In genomic region chr2:208945719-208946280, GRCh38 we compare ENCODE assay signal across 19 cellular contexts.
A peak's percentile ranks its signal among the peaks of the same experiment; 100 is the strongest.
DNase-seq lines count a peak whose midpoint lies in the region; ATAC-seq and TF ChIP-seq lines count a peak whose summit lies in the region.
"Had no signal": no experiment of that assay in that cellular context is flagged by ENCODE, and none has a peak within 500 bp of the region (broad histone marks: within the 10 kb centered on the region; RNA-seq: fewer than 3 reads in every experiment).

No MANE protein-coding gene starts in this region.

- no peak overlapping the region for H3K14ac ChIP-seq in mesenchymal stem cell (ENCODE audit: low read length in 2 of 2)

- peak; percentile 18 for DNase-seq in NAMALWA (ENCODE audit: low spot score)
- no peak for DNase-seq in WTC11 (ENCODE audit: low spot score)
- DNase-seq in mesenchymal stem cell, result no peak
- DNase-seq in endothelial cell (ENCODE audit: low spot score), result no peak
- DNase-seq in cerebellar nuclear complex (lab: John Stamatoyannopoulos, UW), result no peak
- DNase-seq in dermis blood vessel endothelial cell, result no peak
- DNase-seq: ACHN; BE2C; C1 segment of cervical spinal cord; CD4-positive, CD25-positive, alpha-beta regulatory T cell; CD8-positive, alpha-beta memory T cell; COR-L47; DMS 273 treated with DMSO at 0.1 percent for 48 hours; DMS53; KG1 had no signal

- H3K9me3 Mint-ChIP-seq in WTC11 (0 out of 2 replicates have a peak, but pooled peaks cover under 1% of the 10 kb centered on the region), endothelial cell (ENCODE audit: unreplicated experiment) (no peaks in the 10 kb centered on the region)

- ATAC-seq in GM18867 (IDR thresholded peaks at IDR 0.05; ENCODE audit: unreplicated experiment) (peak; percentile 51), WTC11 (no peak), HG02870 (IDR thresholded peaks at IDR 0.05; ENCODE audit: unreplicated experiment) (no peak)

- H3K4ac ChIP-seq in mesenchymal stem cell (ENCODE audit: low read depth in 1 of 2, low read length in 2 of 2), result no peak overlapping the region

- H3K4me2 ChIP-seq in mesenchymal stem cell (ENCODE audit: low read length, poor library complexity, severe bottlenecking), result no peak overlapping the region

- no peak overlapping the region for H3K4me3 ChIP-seq in mesenchymal stem cell (ENCODE audit: insufficient read depth in 1 of 2, low read depth in 1 of 2, low read length in 2 of 2)
- H3K4me3 ChIP-seq: HAP-1 had no signal

- H2AFZ ChIP-seq in mesenchymal stem cell (ENCODE audit: low read depth, low read length), result no peak overlapping the region

- H3K27ac ChIP-seq in mesenchymal stem cell (ENCODE audit: low read length, poor library complexity, severe bottlenecking), result no peak overlapping the region

- H3K23ac ChIP-seq in mesenchymal stem cell (ENCODE audit: low read length in 2 of 2), result no peak overlapping the region

- WGBS in mesenchymal stem cell, result 78% methylated on average over 7 of the region's 8 CpGs

- no peak overlapping the region for H2BK12ac ChIP-seq in mesenchymal stem cell (ENCODE audit: low read length in 2 of 2)

- H3K4me3 Mint-ChIP-seq in WTC11, result no peak overlapping the region
- no peak overlapping the region for H3K4me3 Mint-ChIP-seq in endothelial cell (ENCODE audit: unreplicated experiment)
- H3K4me3 Mint-ChIP-seq: CD4-positive, CD25-positive, alpha-beta regulatory T cell; CD8-positive, alpha-beta memory T cell; IgD-negative memory B cell had no signal

- no peak overlapping the region for H4K8ac ChIP-seq in mesenchymal stem cell (ENCODE audit: low read length)

- TF ChIP-seq CTCF in WTC11 (IDR thresholded peaks at IDR 0.05), result no peak
- no peak for TF ChIP-seq CTCF in endothelial cell (IDR thresholded peaks at IDR 0.05; ENCODE audit: unreplicated experiment)

- no peaks in the 10 kb centered on the region for H3K36me3 ChIP-seq in mesenchymal stem cell (ENCODE audit: control insufficient read depth in 1 of 2, insufficient read depth in 2 of 2, low read depth in 1 of 2, low read length in 2 of 2)
- H3K36me3 ChIP-seq: BE2C, HAP-1 had no signal

- no peaks in the 10 kb centered on the region for H3K27me3 ChIP-seq in mesenchymal stem cell (ENCODE audit: control insufficient read depth in 1 of 2, insufficient read depth in 1 of 2, low read length in 2 of 2)
- H3K27me3 ChIP-seq: BE2C had no signal

- no peak overlapping the region for H2AK5ac ChIP-seq in mesenchymal stem cell (ENCODE audit: low read length, severe bottlenecking)

- H3K9me3 ChIP-seq in mesenchymal stem cell (ENCODE audit: control insufficient read depth, low read length), result no peaks in the 10 kb centered on the region
- H3K9me3 ChIP-seq: BE2C, HAP-1 had no signal

- POLR2A ChIA-PET in WTC11 (lab: Charles Lee), result no interaction called here

- H3K36me3 Mint-ChIP-seq in WTC11 (no peaks in the 10 kb centered on the region), endothelial cell (ENCODE audit: low read depth, unreplicated experiment) (no peaks in the 10 kb centered on the region)
- H3K36me3 Mint-ChIP-seq: CD4-positive, CD25-positive, alpha-beta regulatory T cell; CD8-positive, alpha-beta memory T cell; IgD-negative memory B cell had no signal

- H3K27me3 Mint-ChIP-seq in WTC11 (ENCODE audit: low read depth) (no peaks in the 10 kb centered on the region), endothelial cell (ENCODE audit: unreplicated experiment) (no peaks in the 10 kb centered on the region)
- H3K27me3 Mint-ChIP-seq: CD4-positive, CD25-positive, alpha-beta regulatory T cell; CD8-positive, alpha-beta memory T cell; IgD-negative memory B cell had no signal

- H3K27ac Mint-ChIP-seq in WTC11, result no peak overlapping the region
- no peak overlapping the region for H3K27ac Mint-ChIP-seq in endothelial cell (ENCODE audit: unreplicated experiment)
- H3K27ac Mint-ChIP-seq: CD4-positive, CD25-positive, alpha-beta regulatory T cell; CD8-positive, alpha-beta memory T cell had no signal

- CTCF ChIA-PET in WTC11 (lab: Charles Lee), result interaction anchor here (0.6 kb wide), 1 partner anchor 273 kb away, joined by 3 read pairs; no protein-coding TSS in a partner anchor

- H3K4me1 Mint-ChIP-seq in WTC11 (peaks cover 14% of the 10 kb centered on the region), endothelial cell (ENCODE audit: unreplicated experiment) (no peaks in the 10 kb centered on the region)
- H3K4me1 Mint-ChIP-seq: CD8-positive, alpha-beta memory T cell; IgD-negative memory B cell had no signal

- H2BK5ac ChIP-seq in mesenchymal stem cell (ENCODE audit: low read depth, low read length, poor library complexity, severe bottlenecking), result peak overlapping the region; percentile 31

- no peak overlapping the region for H2BK15ac ChIP-seq in mesenchymal stem cell (ENCODE audit: low read depth, poor library complexity, severe bottlenecking)

- no peak overlapping the region for H3K18ac ChIP-seq in mesenchymal stem cell (ENCODE audit: low read depth in 1 of 2, low read length in 2 of 2)

- no peak overlapping the region for H4K91ac ChIP-seq in mesenchymal stem cell (ENCODE audit: low read length)

- no peak overlapping the region for H3K9ac ChIP-seq in mesenchymal stem cell (ENCODE audit: low read length)

- H2BK120ac ChIP-seq in mesenchymal stem cell (ENCODE audit: low read depth, low read length), result no peak overlapping the region

- H3K79me1 ChIP-seq in mesenchymal stem cell (replicated peaks; ENCODE audit: low read length, poor library complexity, severe bottlenecking), result no peaks in the 10 kb centered on the region

- H3K4me1 ChIP-seq in mesenchymal stem cell (ENCODE audit: control insufficient read depth, insufficient read depth, low read depth, low read length), result no peaks in the 10 kb centered on the region
- H3K4me1 ChIP-seq: BE2C, HAP-1 had no signal

TF ChIP-seq in WTC11, 78 proteins besides CTCF, POLR2A, EP300 and RAD21:
- TF ChIP-seq NFYB (CRISPR knock-in tag; conservative IDR thresholded peaks at IDR 0.05; ENCODE audit: low read depth), result 0 out of 2 replicates have a peak, but pooled peaks have one; percentile 26
- no peak for TF ChIP-seq EMX1 (CRISPR knock-in tag; IDR thresholded peaks at IDR 0.05)
- TF ChIP-seq FOXK1 (CRISPR knock-in tag; IDR thresholded peaks at IDR 0.05), result no peak
